23 cellular contexts compared by ENCODE assay signal in the genomic region with DNA sequence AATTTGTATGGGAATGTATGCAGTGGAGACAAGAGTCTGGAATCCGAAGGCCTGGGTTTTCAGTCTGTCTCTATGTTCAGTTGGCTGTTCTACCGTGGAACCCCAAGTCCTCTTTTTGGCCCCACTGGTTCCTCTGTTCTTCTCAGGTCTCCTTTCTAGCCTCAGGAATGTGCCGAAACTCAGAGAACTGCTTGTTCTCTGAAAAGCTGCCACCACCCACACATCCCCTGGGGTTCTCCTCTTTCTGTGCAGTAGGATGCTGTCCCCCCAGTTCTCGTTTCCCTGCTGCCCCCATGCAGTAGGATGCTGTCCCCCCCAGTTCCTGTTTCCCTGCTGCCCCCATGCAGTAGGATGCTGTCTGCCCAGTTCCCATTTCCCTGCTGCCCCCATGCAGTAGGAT. TPM values are rescaled to one million over a fixed set of nuclear protein-coding genes. Genes with fewer than 3 reads are reported as not detected.
DNase-seq lines count a peak whose midpoint lies in the region; ATAC-seq and TF ChIP-seq lines count a peak whose summit lies in the region.
"Had no signal": no experiment of that assay in that cellular context is flagged by ENCODE, and none has a peak within 500 bp of the region (broad histone marks: within the 10 kb centered on the region; RNA-seq: fewer than 3 reads in every experiment).

No MANE protein-coding gene starts in this region.

- TF ChIP-seq POLR2A in IMR-90 (IDR thresholded peaks at IDR 0.05; ENCODE audit: low read depth, low read length): no peak

- DNase-seq in IMR-90: no peak
- no peak for DNase-seq in mammary epithelial cell
- no peak for DNase-seq in foreskin melanocyte
- DNase-seq in Right ventricle myocardium inferior (ENCODE audit: missing footprints): no peak
- DNase-seq in left ventricle myocardium inferior: no peak
- DNase-seq in NOMO-1 treated with dmso at 0.1 percent for 144 hours (lab: John Stamatoyannopoulos, UW; ENCODE audit: unreplicated experiment): no peak
- DNase-seq: AML-193; CD4-positive, CD25-positive, alpha-beta regulatory T cell; COR-L47; DMS79; Karpas-422; MG63; NCI-H1417; NCI-H1694 treated with DMSO at 0.1 percent for 48 hours; NCI-H2081 treated with DMSO at 0.1 percent for 48 hours; NCI-H446; NCI-H526; OCI-M1; Right ventricle myocardium superior had no signal

- TF ChIP-seq CTCF in IMR-90 (conservative IDR thresholded peaks at IDR 0.05; ENCODE audit: low read depth, low read length): no peak
- no peak for TF ChIP-seq CTCF in mammary epithelial cell (conservative IDR thresholded peaks at IDR 0.05 in 1 of 2, IDR thresholded peaks at IDR 0.05 in 1 of 2; ENCODE audit: extremely low read depth in 1 of 2, insufficient read depth in 1 of 2, low read depth in 1 of 2, low read length in 2 of 2)
- TF ChIP-seq CTCF in neutrophil (IDR thresholded peaks at IDR 0.05): no peak
- no peak for TF ChIP-seq CTCF in left ventricle myocardium inferior (IDR thresholded peaks at IDR 0.05; ENCODE audit: borderline replicate concordance)

- no peaks in the 10 kb centered on the region for H3K79me1 ChIP-seq in IMR-90 (ENCODE audit: low read depth in 1 of 2, low read length in 2 of 2)

- no peak overlapping the region; the same call in 1 of the 2 replicates for H3K14ac ChIP-seq in IMR-90 (replicated peaks; ENCODE audit: low read depth, low read length)

- no peak overlapping the region for H4K91ac ChIP-seq in IMR-90 (ENCODE audit: insufficient read depth, low read depth, low read length)

- 0 out of 2 replicates have a peak overlapping the region, but pooled peaks have one; percentile 4 for H2BK120ac ChIP-seq in IMR-90 (ENCODE audit: low read depth, low read length)

- no peak overlapping the region; a peak in 1 of 4 replicates for H4K8ac ChIP-seq in IMR-90 (ENCODE audit: low read depth in 2 of 2, low read length in 2 of 2)

- peak overlapping the region; percentile 47; the same call in 1 of the 2 replicates for H3K4ac ChIP-seq in IMR-90 (ENCODE audit: low read depth, low read length)

- H3K23ac ChIP-seq in IMR-90 (ENCODE audit: low read depth, low read length): no peak overlapping the region

- dilution Hi-C loops in IMR-90 (cut with HindIII; ENCODE audit: low sequenced_read_pairs, unreplicated experiment) (no loop called here), mammary epithelial cell (cut with HindIII; ENCODE audit: low sequenced_read_pairs) (no loop called here)

- no peaks in the 10 kb centered on the region for H3K79me2 ChIP-seq in mammary epithelial cell (ENCODE audit: insufficient read depth, low read length)

- no peak for TF ChIP-seq RAD21 in IMR-90 (IDR thresholded peaks at IDR 0.05; ENCODE audit: low read length)

- POLR2A ChIA-PET in IMR-90 (lab: Charles Lee; ENCODE audit: unreplicated experiment): no interaction called here

- intact Hi-C loops in IMR-90 (cut with micrococcal nuclease) (no loop called here), mammary epithelial cell (cut with micrococcal nuclease) (no loop called here), Right ventricle myocardium inferior (cut with DNase I) (no loop called here), left ventricle myocardium inferior (cut with micrococcal nuclease) (no loop called here)

- H2AK5ac ChIP-seq in IMR-90 (ENCODE audit: low read depth, low read length): 0 out of 2 replicates have a peak overlapping the region, but pooled peaks have one; percentile 46

- CTCF ChIA-PET in IMR-90 (lab: Yijun Ruan, JAX): no interaction called here
- CTCF ChIA-PET in mammary epithelial cell (lab: Charles Lee; ENCODE audit: low non-redundant PET): no interaction called here

- peak overlapping the region; percentile 46; the same call in 1 of the 2 replicates for H2BK20ac ChIP-seq in IMR-90 (ENCODE audit: low read depth, low read length)

- ATAC-seq in IMR-90 (ENCODE audit: low read depth): no peak
- no peak for ATAC-seq in Right ventricle myocardium inferior

- H2BK15ac ChIP-seq in IMR-90 (ENCODE audit: low read depth, low read length): no peak overlapping the region

- H3K4me3 ChIP-seq in IMR-90 (ENCODE audit: insufficient read depth, low read depth, low read length) (no peak overlapping the region), mammary epithelial cell (replicated peaks in 1 of 3; ENCODE audit: insufficient read depth in 1 of 3, low read depth in 2 of 3, low read length in 3 of 3) (no peak overlapping the region), neutrophil (ENCODE audit: low read depth in 1 of 2, low read length in 1 of 2) (no peak overlapping the region), subcutaneous abdominal adipose tissue (ENCODE audit: low read depth in 1 of 5, low read length in 5 of 5) (no peak overlapping the region), left ventricle myocardium inferior (no peak overlapping the region)
- H3K4me3 ChIP-seq: MG63 had no signal

- H3K9me3 ChIP-seq in IMR-90 (ENCODE audit: control insufficient read depth, insufficient read depth, low read length): no peaks in the 10 kb centered on the region
- no peaks in the 10 kb centered on the region for H3K9me3 ChIP-seq in mammary epithelial cell (replicated peaks; ENCODE audit: insufficient read depth, low read length)
- H3K9me3 ChIP-seq in neutrophil: no peaks in the 10 kb centered on the region
- no peaks in the 10 kb centered on the region for H3K9me3 ChIP-seq in subcutaneous abdominal adipose tissue (ENCODE audit: control insufficient read depth in 5 of 5, low read length in 5 of 5)
- no peaks in the 10 kb centered on the region for H3K9me3 ChIP-seq in left ventricle myocardium inferior (replicated peaks)
- H3K9me3 ChIP-seq: MG63 had no signal

- H2AFZ ChIP-seq in IMR-90 (replicated peaks; ENCODE audit: low read length, poor library complexity) (no peak overlapping the region), mammary epithelial cell (ENCODE audit: low read depth, low read length) (peak overlapping the region; percentile 80)

- H4K20me1 ChIP-seq in IMR-90 (ENCODE audit: insufficient read depth, low read length) (no peaks in the 10 kb centered on the region), mammary epithelial cell (ENCODE audit: insufficient read depth, low read length) (no peaks in the 10 kb centered on the region)

- H4K5ac ChIP-seq in IMR-90 (ENCODE audit: low read depth, low read length): no peak overlapping the region

- H3K27ac ChIP-seq in IMR-90 (ENCODE audit: insufficient read depth, low read length) (no peak overlapping the region), mammary epithelial cell (ENCODE audit: insufficient read depth, low read depth, low read length) (no peak overlapping the region), neutrophil (peak overlapping the region; percentile 6), subcutaneous abdominal adipose tissue (ENCODE audit: low read depth, low read length) (peak overlapping the region; percentile 13), left ventricle myocardium inferior (replicated peaks) (no peak overlapping the region)

- H2AK9ac ChIP-seq in IMR-90 (replicated peaks; ENCODE audit: low read depth, low read length, poor library complexity): no peak overlapping the region

- peaks cover 12% of the 10 kb centered on the region for H3K9me1 ChIP-seq in IMR-90 (ENCODE audit: insufficient read depth, low read length)

- no peak overlapping the region for H3K4me2 ChIP-seq in IMR-90 (ENCODE audit: low read depth, low read length)
- H3K4me2 ChIP-seq in mammary epithelial cell (ENCODE audit: insufficient read depth, low read depth, low read length): peak overlapping the region; percentile 6

- H3K27me3 ChIP-seq in IMR-90 (ENCODE audit: control insufficient read depth, insufficient read depth, low read length): no peaks in the 10 kb centered on the region
- H3K27me3 ChIP-seq in mammary epithelial cell (ENCODE audit: insufficient read depth, low read length): no peaks in the 10 kb centered on the region
- no peaks in the 10 kb centered on the region for H3K27me3 ChIP-seq in neutrophil
- no peaks in the 10 kb centered on the region for H3K27me3 ChIP-seq in subcutaneous abdominal adipose tissue (ENCODE audit: control insufficient read depth in 5 of 5, insufficient read depth in 4 of 5, low read length in 5 of 5)
- H3K27me3 ChIP-seq in left ventricle myocardium inferior (ENCODE audit: low read depth): no peaks in the 10 kb centered on the region
- H3K27me3 ChIP-seq: MG63 had no signal

- no peaks in the 10 kb centered on the region for H3K36me3 ChIP-seq in IMR-90 (ENCODE audit: control insufficient read depth, insufficient read depth, low read length)
- H3K36me3 ChIP-seq in mammary epithelial cell (ENCODE audit: insufficient read depth, low read length): no peaks in the 10 kb centered on the region
- H3K36me3 ChIP-seq in neutrophil: no peaks in the 10 kb centered on the region
- H3K36me3 ChIP-seq in subcutaneous abdominal adipose tissue (ENCODE audit: control insufficient read depth in 5 of 5, insufficient read depth in 5 of 5, low read length in 5 of 5): no peaks in the 10 kb centered on the region
- H3K36me3 ChIP-seq in left ventricle myocardium inferior: no peaks in the 10 kb centered on the region
- H3K36me3 ChIP-seq: MG63 had no signal

- no peak overlapping the region for H3K18ac ChIP-seq in IMR-90 (ENCODE audit: low read depth, low read length)

- no peak overlapping the region for H3K56ac ChIP-seq in IMR-90 (ENCODE audit: extremely low read depth, insufficient read depth, low read length)

- H3K4me1 ChIP-seq in IMR-90 (ENCODE audit: control insufficient read depth, insufficient read depth, low read length) (no peaks in the 10 kb centered on the region; the same call in 1 of the 2 replicates), mammary epithelial cell (ENCODE audit: insufficient read depth, low read length) (peaks cover 13% of the 10 kb centered on the region), neutrophil (ENCODE audit: control insufficient read depth in 1 of 2, insufficient read depth in 1 of 2, low read depth in 1 of 2, low read length in 1 of 2) (peaks cover 8 to 10% of the 10 kb centered on the region in 2 experiments), subcutaneous abdominal adipose tissue (ENCODE audit: control insufficient read depth in 5 of 5, insufficient read depth in 5 of 5, low read length in 5 of 5) (peaks cover 9 to 47% (median 42%) of the 10 kb centered on the region in 5 donors), left ventricle myocardium inferior (peaks cover 11% of the 10 kb centered on the region)

- WGBS in IMR-90 (ENCODE audit: extremely low coverage in 2 of 2, insufficient read length in 1 of 2), 2 experiments: 58% methylated on average over 2 of the region's 4 CpGs; no CpG with 5 or more reads in 1 of the 2 experiments
- 56% methylated on average over 4 of the region's 4 CpGs for WGBS in mammary epithelial cell (ENCODE audit: low coverage, missing lambda C conversion rate)

- in situ Hi-C loops in IMR-90 (cut with MboI; ENCODE audit: low sequenced_read_pairs): no loop called here
- in situ Hi-C loops in mammary epithelial cell (cut with MboI; ENCODE audit: low sequenced_read_pairs in 2 of 2): no loop called here

- BruUV-seq in IMR-90 (replicated peaks; lab: Mats Ljungman, UMichigan) (no TSS peak), mammary epithelial cell (replicated peaks; lab: Mats Ljungman, UMichigan) (no TSS peak)

- no peak overlapping the region for H3K9ac ChIP-seq in IMR-90 (ENCODE audit: low read depth, low read length)
- no peak overlapping the region for H3K9ac ChIP-seq in mammary epithelial cell (ENCODE audit: insufficient read depth, low read length)
- no peak overlapping the region for H3K9ac ChIP-seq in subcutaneous abdominal adipose tissue (ENCODE audit: low read length in 5 of 5)

- no peak overlapping the region for H2BK5ac ChIP-seq in IMR-90 (ENCODE audit: low read depth, low read length, poor library complexity, severe bottlenecking)

RNA-seq across cellular contexts. Expression of a gene that starts 35.0 kb away (rescaled TPM):
- total RNA-seq in IMR-90 (2012; rRNA removed) (not detected in 2 replicates), mammary epithelial cell (not detected), Right ventricle myocardium inferior (not detected), left ventricle myocardium inferior (not detected)
- polyA plus RNA-seq in IMR-90 (2012; rRNA removed) (not detected in 2 replicates), mammary epithelial cell (not detected)
- polyA plus RNA-seq in IMR-90 (2012; cell fraction: cytosol; rRNA removed): not detected in 2 replicates
- polyA plus RNA-seq in IMR-90 (2012; cell fraction: nucleus; rRNA removed; ENCODE audit: low replicate concordance): not detected in 2 replicates
- not detected for polyA minus RNA-seq in mammary epithelial cell
- total RNA-seq: CD4-positive, CD25-positive, alpha-beta regulatory T cell; H4; Right ventricle myocardium superior; SK-MEL-5 had no signal
- polyA plus RNA-seq: CD4-positive, CD25-positive, alpha-beta regulatory T cell had no signal

RNA-seq across cellular contexts. Expression of a gene that starts 53.4 kb away (rescaled TPM):
- total RNA-seq in IMR-90 (2012; rRNA removed): under 0.01 TPM in 1 of 2 replicates, not detected in the other
- 0.47 and 0.56 TPM in 2 replicates for polyA plus RNA-seq in IMR-90 (2012; rRNA removed)
- polyA plus RNA-seq in IMR-90 (2012; cell fraction: cytosol; rRNA removed): 0.25 and 0.69 TPM in 2 replicates
- 0.14 and 0.26 TPM in 2 replicates for polyA plus RNA-seq in IMR-90 (2012; cell fraction: nucleus; rRNA removed; ENCODE audit: low replicate concordance)
- total RNA-seq in mammary epithelial cell: under 1 TPM; under 0.01 to 0.12 TPM
- polyA plus RNA-seq in mammary epithelial cell: 0.03 TPM
- 1.6 TPM for polyA minus RNA-seq in mammary epithelial cell
- total RNA-seq in Right ventricle myocardium inferior: 27.1 TPM
- 22.5 TPM for total RNA-seq in left ventricle myocardium inferior
- total RNA-seq: CD4-positive, CD25-positive, alpha-beta regulatory T cell; H4 had no signal
- polyA plus RNA-seq: CD4-positive, CD25-positive, alpha-beta regulatory T cell had no signal

Comparison
In these comparisons a context has a peak if more than half of its experiments do, and no peak if none do; other contexts are left out.
1. H3K27ac ChIP-seq: peak in neutrophil (single experiment) and subcutaneous abdominal adipose tissue (single experiment); none in IMR-90 (single experiment), mammary epithelial cell (single experiment) and left ventricle myocardium inferior (single experiment).
2. RNA of a gene that starts 53.4 kb away (total RNA-seq): 27.1 TPM in Right ventricle myocardium inferior (single experiment) and 22.5 TPM in left ventricle myocardium inferior (single experiment); under 0.01 to 0.12 TPM in mammary epithelial cell and under 0.01 TPM in IMR-90; every median in the first group is over 10 times any median in the second.